Comparison of ENCODE assay signal across 8 cellular contexts in the genomic region with DNA sequence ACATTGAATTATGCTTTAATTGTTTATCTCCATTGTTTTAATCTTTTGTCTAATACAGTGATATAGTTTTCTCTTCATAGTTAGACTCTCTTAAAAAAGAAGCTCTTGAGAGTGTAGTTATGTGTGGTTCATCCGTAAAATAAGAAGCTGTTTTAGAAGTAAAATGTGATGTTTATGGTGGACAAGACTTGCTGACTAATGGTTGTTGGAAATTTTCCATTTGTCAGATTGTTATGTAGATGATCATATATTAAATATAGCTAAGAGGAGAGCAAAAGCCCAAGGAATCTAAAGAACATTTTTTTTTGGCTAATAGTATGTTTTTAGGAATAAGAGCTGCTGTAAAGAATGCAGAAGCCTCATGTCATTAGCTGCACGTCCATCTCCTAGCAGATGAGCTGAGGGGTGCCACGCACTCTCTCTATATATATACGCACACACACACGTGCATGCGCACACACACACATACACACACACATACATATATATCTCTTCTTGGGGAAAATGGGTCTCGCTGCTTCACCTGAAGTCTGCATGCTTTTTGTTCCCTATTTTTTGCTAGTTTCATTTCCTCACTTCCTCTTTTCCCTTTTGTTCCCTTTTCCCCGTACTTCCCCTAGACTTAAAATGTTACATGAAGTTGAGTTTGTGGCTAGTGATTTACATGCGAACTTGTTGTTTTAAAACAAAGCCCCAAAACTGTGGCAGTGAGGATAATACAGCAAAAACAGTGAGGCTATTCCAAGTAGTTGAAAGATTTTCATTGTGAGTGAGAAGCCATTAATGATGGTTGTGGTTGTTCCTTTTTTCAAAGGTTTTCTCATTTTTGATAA.
A peak's percentile ranks its signal among the peaks of the same experiment; 100 is the strongest.
DNase-seq lines count a peak whose midpoint lies in the region; ATAC-seq and TF ChIP-seq lines count a peak whose summit lies in the region.

No MANE protein-coding gene starts in this region.

- CTCF ChIA-PET in MCF 10A (lab: Yijun Ruan, JAX) = no interaction called here

- TF ChIP-seq POLR2A in breast epithelium (IDR thresholded peaks at IDR 0.05) (no peak), tibial nerve (IDR thresholded peaks at IDR 0.05) (no peak)

- H3K27me3 Mint-ChIP-seq in MCF 10A (ENCODE audit: insufficient read depth, unreplicated experiment) = no peaks in the 10 kb centered on the region
- H3K27me3 Mint-ChIP-seq in glutamatergic neuron (ENCODE audit: unreplicated experiment) = no peaks in the 10 kb centered on the region

- H3K27me3 ChIP-seq in breast epithelium (no peaks in the 10 kb centered on the region), tibial nerve (no peaks in the 10 kb centered on the region)

- peak in 1 of 2 donors; percentile 66 for TF ChIP-seq EP300 in tibial nerve (IDR thresholded peaks at IDR 0.05)

- H3K9me3 ChIP-seq in breast epithelium = no peaks in the 10 kb centered on the region
- H3K9me3 ChIP-seq in tibial nerve = peaks cover 0 to 8% (median 0%) of the 10 kb centered on the region in 4 donors

- peak; percentile 36 for DNase-seq in MCF 10A (ENCODE audit: unreplicated experiment)
- DNase-seq in breast epithelium (ENCODE audit: low spot score in 2 of 2) = no peak
- DNase-seq in SIG-M5 treated with dmso at 0.1 percent for 504 hours (lab: John Stamatoyannopoulos, UW; ENCODE audit: unreplicated experiment) = peak; percentile 98
- DNase-seq in germinal center (ENCODE audit: low spot score) = peak; percentile 56
- DNase-seq in tibial nerve (ENCODE audit: low spot score in 2 of 2) = no peak
- DNase-seq in HK-2 (ENCODE audit: unreplicated experiment) = no peak
- DNase-seq in glutamatergic neuron = no peak

- intact Hi-C loops in MCF 10A (cut with micrococcal nuclease) = no loop called here
- intact Hi-C loops in breast epithelium (cut with DNase I; ENCODE audit: low total_unique reads) = no loop called here

- peak; percentile 63 for ATAC-seq in HG02973 (IDR thresholded peaks at IDR 0.05; ENCODE audit: unreplicated experiment)

- H3K27ac ChIP-seq in breast epithelium (peak overlapping the region in 1 of 2 donors; percentile 32), tibial nerve (peak overlapping the region in 3 of 4 donors; percentile 46 to 84 (median 67))

- H3K9me3 Mint-ChIP-seq in MCF 10A (ENCODE audit: unreplicated experiment) (no peaks in the 10 kb centered on the region), glutamatergic neuron (ENCODE audit: unreplicated experiment) (peaks cover 5% of the 10 kb centered on the region)

- TF ChIP-seq CTCF in MCF 10A (IDR thresholded peaks at IDR 0.05; ENCODE audit: unreplicated experiment) (no peak), breast epithelium (IDR thresholded peaks at IDR 0.05) (no peak), tibial nerve (IDR thresholded peaks at IDR 0.05) (no peak), glutamatergic neuron (IDR thresholded peaks at IDR 0.05; ENCODE audit: partially characterized antibody, unreplicated experiment) (no peak)

- POLR2A ChIA-PET in MCF 10A (lab: Yijun Ruan, JAX) = interaction anchor here (0.6 to 1.0 kb wide), 3 partner anchors 10 to 23 kb away, joined by 3 to 4 read pairs (median 3); no protein-coding TSS in a partner anchor

- peak overlapping the region in 1 of 3 donors; percentile 16 for H3K4me3 ChIP-seq in breast epithelium
- H3K4me3 ChIP-seq in tibial nerve = no peak overlapping the region

- H3K4me1 Mint-ChIP-seq in MCF 10A (ENCODE audit: insufficient read depth, unreplicated experiment) (peaks cover 22% of the 10 kb centered on the region), glutamatergic neuron (ENCODE audit: low read depth, unreplicated experiment) (peaks cover 2% of the 10 kb centered on the region)

- H3K4me1 ChIP-seq in breast epithelium (peaks cover 0 to 4% of the 10 kb centered on the region in 2 donors), tibial nerve (peaks cover 4 to 66% (median 40%) of the 10 kb centered on the region in 4 donors)

- WGBS in tibial nerve, 2 donors = 57 to 61% methylated on average over 9 of the region's 9 CpGs

- H3K36me3 ChIP-seq in breast epithelium (no peaks in the 10 kb centered on the region), tibial nerve (peaks cover 0 to 22% (median 0%) of the 10 kb centered on the region in 3 donors)

- H3K27ac Mint-ChIP-seq in MCF 10A (ENCODE audit: low read depth, unreplicated experiment) (peak overlapping the region; percentile 89), glutamatergic neuron (ENCODE audit: unreplicated experiment) (no peak overlapping the region)

- BruUV-seq in MCF 10A (replicated peaks; lab: Mats Ljungman, UMichigan) = no TSS peak

- peaks cover 7% of the 10 kb centered on the region for H3K36me3 Mint-ChIP-seq in MCF 10A (ENCODE audit: insufficient read depth, unreplicated experiment)
- H3K36me3 Mint-ChIP-seq in glutamatergic neuron (ENCODE audit: unreplicated experiment) = peaks cover 5% of the 10 kb centered on the region

- H3K4me3 Mint-ChIP-seq in MCF 10A (ENCODE audit: unreplicated experiment) (peak overlapping the region; percentile 11), glutamatergic neuron (ENCODE audit: unreplicated experiment) (no peak overlapping the region)

Comparison
In these comparisons a context has a peak if more than half of its experiments do, and no peak if none do; other contexts are left out.
1. DNase-seq: peak in MCF 10A (single experiment), SIG-M5 treated with dmso at 0.1 percent for 504 hours (single experiment) and germinal center (single experiment); none in breast epithelium (0 of 2), tibial nerve (0 of 2), HK-2 (single experiment) and glutamatergic neuron (single experiment).